Comparison of ENCODE assay signal across 14 cellular contexts in the genomic region with DNA sequence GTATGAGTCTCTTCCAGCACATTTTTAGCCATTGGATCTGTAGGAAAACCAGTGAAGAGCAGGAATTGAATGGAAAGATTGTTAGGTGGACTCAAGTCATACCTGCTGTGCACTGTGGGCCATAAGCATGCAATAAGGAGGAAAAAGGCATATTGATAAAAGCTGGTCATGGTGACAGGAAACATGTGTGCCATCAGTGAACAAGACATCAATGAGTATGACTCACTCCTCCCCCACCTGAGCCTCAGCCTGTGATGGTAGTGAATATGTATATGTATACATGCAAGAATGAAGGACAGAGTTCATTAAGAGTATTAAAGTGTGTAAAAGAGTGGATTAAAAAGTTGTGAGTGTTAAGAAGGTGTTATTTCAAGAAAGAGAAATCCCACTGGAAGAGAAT.
DNase-seq lines count a peak whose midpoint lies in the region; ATAC-seq and FAIRE-seq lines count a peak whose summit lies in the region.
"Had no signal": no experiment of that assay in that cellular context is flagged by ENCODE, and none has a peak within 500 bp of the region (broad histone marks: within the 10 kb centered on the region; RNA-seq: fewer than 3 reads in every experiment).

No MANE protein-coding gene starts in this region.

- H3K27me3 Mint-ChIP-seq in activated naive CD8-positive, alpha-beta T cell treated with anti-CD3 and anti-CD28 coated beads, Interleukin-2, amount 10 ng/mL, durations not matched to agents 7 days and 5 days = peaks cover 17% of the 10 kb centered on the region

- ATAC-seq in activated naive CD8-positive, alpha-beta T cell treated with anti-CD3 and anti-CD28 coated beads, Interleukin-2, amount 10 ng/mL, durations not matched to agents 7 days and 5 days (ENCODE audit: low read depth) = peak; percentile 82
- ATAC-seq in GM18909 (IDR thresholded peaks at IDR 0.05; ENCODE audit: poor library complexity, unreplicated experiment) = no peak
- ATAC-seq: gastroesophageal sphincter, left ventricle myocardium superior had no signal

- no peaks in the 10 kb centered on the region for H3K36me3 Mint-ChIP-seq in activated naive CD8-positive, alpha-beta T cell treated with anti-CD3 and anti-CD28 coated beads, Interleukin-2, amount 10 ng/mL, durations not matched to agents 7 days and 5 days

- peak; percentile 40 for FAIRE-seq in urothelium cell line (lab: Jason Lieb, UNC)

- peak; percentile 16 for DNase-seq in stimulated activated CD4-positive, alpha-beta T cell treated with anti-CD3 and anti-CD28 coated beads, Interleukin-15, amount 100 ng/mL, for 24 hours
- no peak for DNase-seq in stimulated activated CD4-positive, alpha-beta T cell treated with anti-CD3 and anti-CD28 coated beads, Interleukin-2, amount 100 ng/mL, for 48 hours
- DNase-seq in OCI-M1 (lab: John Stamatoyannopoulos, UW) = peak; percentile 42
- no peak for DNase-seq in activated naive CD8-positive, alpha-beta T cell treated with anti-CD3 and anti-CD28 coated beads, Interleukin-2, amount 10 ng/mL, durations not matched to agents 7 days and 5 days
- DNase-seq in urothelium cell line (ENCODE audit: low spot score) = no peak
- DNase-seq in SHP77 treated with DMSO at 0.1 percent for 48 hours (lab: John Stamatoyannopoulos, UW) = no peak
- DNase-seq in LoVo (ENCODE audit: low spot score) = no peak
- DNase-seq: activated CD4-positive, CD25-positive, alpha-beta regulatory T cell; left ventricle myocardium superior; NCI-H1694; NCI-H446; posterior cingulate gyrus had no signal

- H3K9me3 Mint-ChIP-seq in activated naive CD8-positive, alpha-beta T cell treated with anti-CD3 and anti-CD28 coated beads, Interleukin-2, amount 10 ng/mL, durations not matched to agents 7 days and 5 days = no peaks in the 10 kb centered on the region

- peaks cover 22% of the 10 kb centered on the region for H3K4me1 Mint-ChIP-seq in activated naive CD8-positive, alpha-beta T cell treated with anti-CD3 and anti-CD28 coated beads, Interleukin-2, amount 10 ng/mL, durations not matched to agents 7 days and 5 days

- POLR2A ChIA-PET in activated naive CD8-positive, alpha-beta T cell treated with anti-CD3 and anti-CD28 coated beads, Interleukin-2, amount 10 ng/mL, durations not matched to agents 7 days and 5 days (lab: Charles Lee) = interaction anchor here (1.0 kb wide), 1 partner anchor 23 kb away, joined by 3 read pairs; no protein-coding TSS in a partner anchor

- peak overlapping the region; percentile 69 for H3K4me3 Mint-ChIP-seq in activated naive CD8-positive, alpha-beta T cell treated with anti-CD3 and anti-CD28 coated beads, Interleukin-2, amount 10 ng/mL, durations not matched to agents 7 days and 5 days

- H3K27ac Mint-ChIP-seq in activated naive CD8-positive, alpha-beta T cell treated with anti-CD3 and anti-CD28 coated beads, Interleukin-2, amount 10 ng/mL, durations not matched to agents 7 days and 5 days = peak overlapping the region; percentile 80

Comparison
In these comparisons a context has a peak if more than half of its experiments do, and no peak if none do; other contexts are left out.
1. DNase-seq: peak in stimulated activated CD4-positive, alpha-beta T cell treated with anti-CD3 and anti-CD28 coated beads, Interleukin-15, amount 100 ng/mL, for 24 hours (single experiment) and OCI-M1 (single experiment); none in stimulated activated CD4-positive, alpha-beta T cell treated with anti-CD3 and anti-CD28 coated beads, Interleukin-2, amount 100 ng/mL, for 48 hours (0 of 2), activated naive CD8-positive, alpha-beta T cell treated with anti-CD3 and anti-CD28 coated beads, Interleukin-2, amount 10 ng/mL, durations not matched to agents 7 days and 5 days (single experiment), urothelium cell line (single experiment), SHP77 treated with DMSO at 0.1 percent for 48 hours (single experiment) and LoVo (single experiment).